Comparison of ENCODE assay signal across 1 cellular context in the genomic region with DNA sequence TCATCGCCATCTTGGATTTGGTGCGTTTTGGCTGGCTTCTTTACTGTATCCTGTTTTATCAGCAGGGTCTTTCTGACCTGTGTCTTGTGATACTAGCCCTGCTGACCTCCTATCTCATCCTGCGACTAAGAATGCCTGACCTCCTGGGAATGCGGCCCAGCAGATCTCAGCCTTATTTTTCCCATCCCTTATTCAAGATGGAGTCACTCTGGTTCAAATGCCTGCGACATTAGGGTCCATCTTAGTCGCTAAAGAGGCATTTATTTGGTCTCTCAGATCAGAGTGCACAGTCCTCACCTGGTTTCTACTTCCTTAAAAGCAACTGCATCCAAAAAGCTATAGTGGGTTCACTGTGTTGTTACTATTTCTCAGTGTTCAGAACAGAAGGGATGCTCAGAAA.
TF ChIP-seq lines count a peak whose summit lies in the region.

No MANE protein-coding gene starts in this region.

TF ChIP-seq in K562, 482 proteins besides CTCF, POLR2A, EP300 and RAD21 (continued from another document):
- TF ChIP-seq SRSF3 (IDR thresholded peaks at IDR 0.05; ENCODE audit: insufficient read depth, low read length) (no peak), GABPB2 (CRISPR knock-in tag; conservative IDR thresholded peaks at IDR 0.05) (no peak), PHB (CRISPR knock-in tag; IDR thresholded peaks at IDR 0.05) (no peak), MECOM (CRISPR knock-in tag; IDR thresholded peaks at IDR 0.05) (peak; percentile 86), THRB (CRISPR knock-in tag; conservative IDR thresholded peaks at IDR 0.05) (0 out of 2 replicates have a peak, but pooled peaks have one; percentile 42), PTTG1 (tag; IDR thresholded peaks at IDR 0.05; ENCODE audit: low read depth) (peak; percentile 92), TAF9B (IDR thresholded peaks at IDR 0.05; ENCODE audit: partially characterized antibody) (no peak), NFIC (IDR thresholded peaks at IDR 0.05) (no peak), HOXB6 (CRISPR knock-in tag; IDR thresholded peaks at IDR 0.05; ENCODE audit: borderline replicate concordance) (no peak), KLF13 (tag; IDR thresholded peaks at IDR 0.05; ENCODE audit: borderline replicate concordance, low read depth) (peak; percentile 36; the same call in 1 of the 2 replicates), ZNF764 (CRISPR knock-in tag; IDR thresholded peaks at IDR 0.05; ENCODE audit: low read depth) (no peak), ZNF197 (CRISPR knock-in tag; IDR thresholded peaks at IDR 0.05; ENCODE audit: low read depth) (peak; percentile 76; the same call in 1 of the 2 replicates), PCBP1 (IDR thresholded peaks at IDR 0.05; ENCODE audit: low read depth, low read length, poor library complexity, severe bottlenecking) (no peak), HNRNPL (IDR thresholded peaks at IDR 0.05; ENCODE audit: low read depth, low read length) (no peak), TRIM28 (IDR thresholded peaks at IDR 0.05) (no peak), ZBTB34 (CRISPR knock-in tag; IDR thresholded peaks at IDR 0.05) (no peak), POLR2AphosphoS2 (IDR thresholded peaks at IDR 0.05; ENCODE audit: low read length) (no peak), CCAR2 (IDR thresholded peaks at IDR 0.05; ENCODE audit: low read depth, low read length) (no peak), CAMTA2 (CRISPR knock-in tag; conservative IDR thresholded peaks at IDR 0.05) (no peak), HNRNPUL1 (IDR thresholded peaks at IDR 0.05; ENCODE audit: low read length) (no peak), ILK (tag; IDR thresholded peaks at IDR 0.05; ENCODE audit: borderline replicate concordance, low read depth) (peak; percentile 44; the same call in 1 of the 2 replicates), CEBPZ (IDR thresholded peaks at IDR 0.05; ENCODE audit: borderline replicate concordance, low read depth, low read length) (no peak), IRF2 (CRISPR knock-in tag; IDR thresholded peaks at IDR 0.05) (no peak), ZNF184 (CRISPR knock-in tag; IDR thresholded peaks at IDR 0.05) (no peak), GTF2A2 (tag; IDR thresholded peaks at IDR 0.05) (peak; percentile 89), ZNF316 (IDR thresholded peaks at IDR 0.05) (no peak), MEF2D (tag; conservative IDR thresholded peaks at IDR 0.05; ENCODE audit: low read depth) (peak; percentile 88), RFX7 (CRISPR knock-in tag; IDR thresholded peaks at IDR 0.05) (no peak), MAFK (IDR thresholded peaks at IDR 0.05; ENCODE audit: low read length) (no peak), ZNF445 (CRISPR knock-in tag; IDR thresholded peaks at IDR 0.05; ENCODE audit: low read depth) (no peak), ZNF589 (CRISPR knock-in tag; IDR thresholded peaks at IDR 0.05; ENCODE audit: low read depth) (0 out of 2 replicates have a peak, but pooled peaks have one; percentile 55), HNRNPLL (IDR thresholded peaks at IDR 0.05; ENCODE audit: low read depth, low read length, poor library complexity, severe bottlenecking) (no peak)
- TF ChIP-seq, protein P1, sequence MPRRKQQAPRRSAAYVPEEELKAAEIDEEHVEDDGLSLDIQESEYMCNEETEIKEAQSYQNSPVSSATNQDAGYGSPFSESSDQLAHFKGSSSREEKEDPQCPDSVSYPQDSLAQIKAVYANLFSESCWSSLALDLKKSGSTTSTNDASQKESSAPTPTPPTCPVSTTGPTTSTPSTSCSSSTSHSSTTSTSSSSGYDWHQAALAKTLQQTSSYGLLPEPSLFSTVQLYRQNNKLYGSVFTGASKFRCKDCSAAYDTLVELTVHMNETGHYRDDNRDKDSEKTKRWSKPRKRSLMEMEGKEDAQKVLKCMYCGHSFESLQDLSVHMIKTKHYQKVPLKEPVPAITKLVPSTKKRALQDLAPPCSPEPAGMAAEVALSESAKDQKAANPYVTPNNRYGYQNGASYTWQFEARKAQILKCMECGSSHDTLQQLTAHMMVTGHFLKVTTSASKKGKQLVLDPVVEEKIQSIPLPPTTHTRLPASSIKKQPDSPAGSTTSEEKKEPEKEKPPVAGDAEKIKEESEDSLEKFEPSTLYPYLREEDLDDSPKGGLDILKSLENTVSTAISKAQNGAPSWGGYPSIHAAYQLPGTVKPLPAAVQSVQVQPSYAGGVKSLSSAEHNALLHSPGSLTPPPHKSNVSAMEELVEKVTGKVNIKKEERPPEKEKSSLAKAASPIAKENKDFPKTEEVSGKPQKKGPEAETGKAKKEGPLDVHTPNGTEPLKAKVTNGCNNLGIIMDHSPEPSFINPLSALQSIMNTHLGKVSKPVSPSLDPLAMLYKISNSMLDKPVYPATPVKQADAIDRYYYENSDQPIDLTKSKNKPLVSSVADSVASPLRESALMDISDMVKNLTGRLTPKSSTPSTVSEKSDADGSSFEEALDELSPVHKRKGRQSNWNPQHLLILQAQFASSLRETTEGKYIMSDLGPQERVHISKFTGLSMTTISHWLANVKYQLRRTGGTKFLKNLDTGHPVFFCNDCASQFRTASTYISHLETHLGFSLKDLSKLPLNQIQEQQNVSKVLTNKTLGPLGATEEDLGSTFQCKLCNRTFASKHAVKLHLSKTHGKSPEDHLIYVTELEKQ (CRISPR knock-in tag; IDR thresholded peaks at IDR 0.05): peak; percentile 72; the same call in 1 of the 2 replicates
- TF ChIP-seq, protein P2, sequence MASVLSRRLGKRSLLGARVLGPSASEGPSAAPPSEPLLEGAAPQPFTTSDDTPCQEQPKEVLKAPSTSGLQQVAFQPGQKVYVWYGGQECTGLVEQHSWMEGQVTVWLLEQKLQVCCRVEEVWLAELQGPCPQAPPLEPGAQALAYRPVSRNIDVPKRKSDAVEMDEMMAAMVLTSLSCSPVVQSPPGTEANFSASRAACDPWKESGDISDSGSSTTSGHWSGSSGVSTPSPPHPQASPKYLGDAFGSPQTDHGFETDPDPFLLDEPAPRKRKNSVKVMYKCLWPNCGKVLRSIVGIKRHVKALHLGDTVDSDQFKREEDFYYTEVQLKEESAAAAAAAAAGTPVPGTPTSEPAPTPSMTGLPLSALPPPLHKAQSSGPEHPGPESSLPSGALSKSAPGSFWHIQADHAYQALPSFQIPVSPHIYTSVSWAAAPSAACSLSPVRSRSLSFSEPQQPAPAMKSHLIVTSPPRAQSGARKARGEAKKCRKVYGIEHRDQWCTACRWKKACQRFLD (CRISPR knock-in tag; IDR thresholded peaks at IDR 0.05): 0 out of 2 replicates have a peak, but pooled peaks have one; percentile 65
- TF ChIP-seq, protein P3, sequence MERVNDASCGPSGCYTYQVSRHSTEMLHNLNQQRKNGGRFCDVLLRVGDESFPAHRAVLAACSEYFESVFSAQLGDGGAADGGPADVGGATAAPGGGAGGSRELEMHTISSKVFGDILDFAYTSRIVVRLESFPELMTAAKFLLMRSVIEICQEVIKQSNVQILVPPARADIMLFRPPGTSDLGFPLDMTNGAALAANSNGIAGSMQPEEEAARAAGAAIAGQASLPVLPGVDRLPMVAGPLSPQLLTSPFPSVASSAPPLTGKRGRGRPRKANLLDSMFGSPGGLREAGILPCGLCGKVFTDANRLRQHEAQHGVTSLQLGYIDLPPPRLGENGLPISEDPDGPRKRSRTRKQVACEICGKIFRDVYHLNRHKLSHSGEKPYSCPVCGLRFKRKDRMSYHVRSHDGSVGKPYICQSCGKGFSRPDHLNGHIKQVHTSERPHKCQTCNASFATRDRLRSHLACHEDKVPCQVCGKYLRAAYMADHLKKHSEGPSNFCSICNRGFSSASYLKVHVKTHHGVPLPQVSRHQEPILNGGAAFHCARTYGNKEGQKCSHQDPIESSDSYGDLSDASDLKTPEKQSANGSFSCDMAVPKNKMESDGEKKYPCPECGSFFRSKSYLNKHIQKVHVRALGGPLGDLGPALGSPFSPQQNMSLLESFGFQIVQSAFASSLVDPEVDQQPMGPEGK (CRISPR knock-in tag; IDR thresholded peaks at IDR 0.05; ENCODE audit: borderline replicate concordance): no peak
- TF ChIP-seq, protein P4, sequence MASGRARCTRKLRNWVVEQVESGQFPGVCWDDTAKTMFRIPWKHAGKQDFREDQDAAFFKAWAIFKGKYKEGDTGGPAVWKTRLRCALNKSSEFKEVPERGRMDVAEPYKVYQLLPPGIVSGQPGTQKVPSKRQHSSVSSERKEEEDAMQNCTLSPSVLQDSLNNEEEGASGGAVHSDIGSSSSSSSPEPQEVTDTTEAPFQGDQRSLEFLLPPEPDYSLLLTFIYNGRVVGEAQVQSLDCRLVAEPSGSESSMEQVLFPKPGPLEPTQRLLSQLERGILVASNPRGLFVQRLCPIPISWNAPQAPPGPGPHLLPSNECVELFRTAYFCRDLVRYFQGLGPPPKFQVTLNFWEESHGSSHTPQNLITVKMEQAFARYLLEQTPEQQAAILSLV (tag; IDR thresholded peaks at IDR 0.05): peak; percentile 91
- TF ChIP-seq, protein P5, sequence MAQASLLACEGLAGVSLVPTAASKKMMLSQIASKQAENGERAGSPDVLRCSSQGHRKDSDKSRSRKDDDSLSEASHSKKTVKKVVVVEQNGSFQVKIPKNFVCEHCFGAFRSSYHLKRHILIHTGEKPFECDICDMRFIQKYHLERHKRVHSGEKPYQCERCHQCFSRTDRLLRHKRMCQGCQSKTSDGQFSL (CRISPR knock-in tag; IDR thresholded peaks at IDR 0.05): no peak
- TF ChIP-seq, protein P5 (tag; IDR thresholded peaks at IDR 0.05): peak in 1 of 2 experiments; percentile 95; a peak in 2 of 4 replicates
- TF ChIP-seq, protein P6, sequence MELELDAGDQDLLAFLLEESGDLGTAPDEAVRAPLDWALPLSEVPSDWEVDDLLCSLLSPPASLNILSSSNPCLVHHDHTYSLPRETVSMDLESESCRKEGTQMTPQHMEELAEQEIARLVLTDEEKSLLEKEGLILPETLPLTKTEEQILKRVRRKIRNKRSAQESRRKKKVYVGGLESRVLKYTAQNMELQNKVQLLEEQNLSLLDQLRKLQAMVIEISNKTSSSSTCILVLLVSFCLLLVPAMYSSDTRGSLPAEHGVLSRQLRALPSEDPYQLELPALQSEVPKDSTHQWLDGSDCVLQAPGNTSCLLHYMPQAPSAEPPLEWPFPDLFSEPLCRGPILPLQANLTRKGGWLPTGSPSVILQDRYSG (tag; conservative IDR thresholded peaks at IDR 0.05; ENCODE audit: low read depth): peak; percentile 93
TF ChIP-seq in K562: peak in this region for 57.
